ENCODE assay signal across 14 cellular contexts in the genomic region with DNA sequence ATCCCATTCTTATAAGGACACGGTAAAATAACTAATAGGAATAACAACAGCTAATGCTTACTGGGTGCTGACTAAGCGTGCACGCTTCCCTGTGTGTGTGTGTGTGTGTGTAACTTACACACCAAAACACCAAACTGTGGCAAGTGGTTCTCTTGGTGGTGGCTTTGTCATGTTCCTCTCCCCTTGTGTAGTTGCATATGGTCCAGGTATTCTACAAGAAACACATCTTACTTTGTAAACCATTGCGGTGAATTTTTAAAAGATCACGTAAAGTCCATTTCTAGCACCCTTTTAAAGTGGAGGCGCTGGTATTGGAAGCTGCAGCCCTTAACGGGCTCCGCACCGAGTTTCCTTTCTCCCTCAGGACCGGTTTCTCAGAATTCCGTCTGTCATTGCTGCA.
DNase-seq lines count a peak whose midpoint lies in the region; ATAC-seq and TF ChIP-seq lines count a peak whose summit lies in the region.
"Had no signal": no experiment of that assay in that cellular context is flagged by ENCODE, and none has a peak within 500 bp of the region (broad histone marks: within the 10 kb centered on the region; RNA-seq: fewer than 3 reads in every experiment).

No MANE protein-coding gene starts in this region.

- H3K79me2 ChIP-seq in neural progenitor cell (ENCODE audit: low read depth) = no peaks in the 10 kb centered on the region

- 24 to 29% methylated on average over 11 of the region's 11 CpGs for WGBS in tibial nerve, 2 donors

- intact Hi-C loops in vagina (cut with DNase I) = no loop called here

- no peaks in the 10 kb centered on the region for H3F3A ChIP-seq in neural progenitor cell (ENCODE audit: low read depth)

- H3K4me3 ChIP-seq in HUES48 (ENCODE audit: low read depth, low read length) = 0 out of 2 replicates have a peak overlapping the region, but pooled peaks have one; percentile 21
- no peak overlapping the region for H3K4me3 ChIP-seq in neural progenitor cell
- no peak overlapping the region for H3K4me3 ChIP-seq in vagina
- H3K4me3 ChIP-seq in tibial nerve = no peak overlapping the region
- H3K4me3 ChIP-seq: GM12878 had no signal

- H4K20me1 ChIP-seq in neural progenitor cell (ENCODE audit: low read depth) = peaks cover 33% of the 10 kb centered on the region

- H3K27ac ChIP-seq in HUES48 (ENCODE audit: low read depth, low read length) (no peak overlapping the region), neural progenitor cell (no peak overlapping the region), vagina (no peak overlapping the region), tibial nerve (no peak overlapping the region)

- H3K36me3 ChIP-seq in HUES48 (ENCODE audit: control insufficient read depth, insufficient read depth, low read length) (no peaks in the 10 kb centered on the region), neural progenitor cell (no peaks in the 10 kb centered on the region), vagina (no peaks in the 10 kb centered on the region), tibial nerve (no peaks in the 10 kb centered on the region)

- peaks cover 15% of the 10 kb centered on the region for H3K27me3 Mint-ChIP-seq in glutamatergic neuron (ENCODE audit: unreplicated experiment)
- H3K27me3 Mint-ChIP-seq in neural progenitor cell (ENCODE audit: insufficient read depth, low read depth) = peaks cover 85% of the 10 kb centered on the region
- peaks cover 94% of the 10 kb centered on the region for H3K27me3 Mint-ChIP-seq in progenitor cell of endocrine pancreas

- no peak overlapping the region for H2AFZ ChIP-seq in neural progenitor cell (replicated peaks)

- peaks cover 90% of the 10 kb centered on the region for H3K27me3 ChIP-seq in HUES48 (ENCODE audit: control insufficient read depth, insufficient read depth, low read length)
- peaks cover 100% of the 10 kb centered on the region for H3K27me3 ChIP-seq in neural progenitor cell
- H3K27me3 ChIP-seq in vagina = peaks cover 6% of the 10 kb centered on the region
- peaks cover 0 to 98% of the 10 kb centered on the region in 2 donors for H3K27me3 ChIP-seq in tibial nerve

- TF ChIP-seq EP300 in tibial nerve (IDR thresholded peaks at IDR 0.05) = no peak

- H3K4me1 ChIP-seq in HUES48 (ENCODE audit: control insufficient read depth, insufficient read depth, low read length) (peaks cover 41% of the 10 kb centered on the region), neural progenitor cell (peaks cover 15% of the 10 kb centered on the region), vagina (peaks cover 17% of the 10 kb centered on the region), tibial nerve (peaks cover 0 to 5% (median 0%) of the 10 kb centered on the region in 4 donors)

- H3K9me3 ChIP-seq in HUES48 (ENCODE audit: control insufficient read depth, insufficient read depth, low read length) (no peaks in the 10 kb centered on the region), neural progenitor cell (ENCODE audit: low read depth) (no peaks in the 10 kb centered on the region), vagina (no peaks in the 10 kb centered on the region), tibial nerve (no peaks in the 10 kb centered on the region)

- no peak for DNase-seq in glutamatergic neuron
- DNase-seq in neural progenitor cell (ENCODE audit: low spot score) = peak; percentile 16
- DNase-seq in vagina (ENCODE audit: extremely low spot score in 2 of 2) = no peak
- no peak for DNase-seq in progenitor cell of endocrine pancreas (ENCODE audit: low spot score, unreplicated experiment)
- DNase-seq in tibial nerve (ENCODE audit: low spot score in 2 of 2) = no peak
- DNase-seq: C1 segment of cervical spinal cord; Calu3; CD4-positive, alpha-beta T cell; DMS 273 treated with DMSO at 0.1 percent for 48 hours; KBM-7 had no signal

- ATAC-seq in GM21717 (IDR thresholded peaks at IDR 0.05; ENCODE audit: unreplicated experiment) = no peak
- ATAC-seq: GM12878 had no signal

- H3K4me3 Mint-ChIP-seq in glutamatergic neuron (ENCODE audit: unreplicated experiment) (peak overlapping the region; percentile 74), neural progenitor cell (no peak overlapping the region), progenitor cell of endocrine pancreas (ENCODE audit: low read depth) (no peak overlapping the region)
- H3K4me3 Mint-ChIP-seq: B cell; CD4-positive, alpha-beta T cell had no signal

- H3K27ac Mint-ChIP-seq in glutamatergic neuron (ENCODE audit: unreplicated experiment) = peak overlapping the region; percentile 25
- H3K27ac Mint-ChIP-seq in neural progenitor cell = no peak overlapping the region
- H3K27ac Mint-ChIP-seq in progenitor cell of endocrine pancreas = no peak overlapping the region
- H3K27ac Mint-ChIP-seq: B cell; CD4-positive, alpha-beta T cell had no signal

- no peak for TF ChIP-seq CTCF in glutamatergic neuron (IDR thresholded peaks at IDR 0.05; ENCODE audit: partially characterized antibody, unreplicated experiment)
- no peak for TF ChIP-seq CTCF in neural progenitor cell (IDR thresholded peaks at IDR 0.05)
- no peak for TF ChIP-seq CTCF in vagina (IDR thresholded peaks at IDR 0.05)
- TF ChIP-seq CTCF in progenitor cell of endocrine pancreas (IDR thresholded peaks at IDR 0.05; ENCODE audit: unreplicated experiment) = no peak
- no peak for TF ChIP-seq CTCF in tibial nerve (IDR thresholded peaks at IDR 0.05)

- H3K9me3 Mint-ChIP-seq in glutamatergic neuron (ENCODE audit: unreplicated experiment) (peaks cover 3% of the 10 kb centered on the region), neural progenitor cell (no peaks in the 10 kb centered on the region), progenitor cell of endocrine pancreas (ENCODE audit: low read depth) (no peaks in the 10 kb centered on the region)
- H3K9me3 Mint-ChIP-seq: CD4-positive, alpha-beta T cell had no signal

- peak overlapping the region; percentile 29 for H3K4me2 ChIP-seq in neural progenitor cell

- H3K9ac ChIP-seq in HUES48 (ENCODE audit: low read depth, low read length) (no peak overlapping the region), neural progenitor cell (no peak overlapping the region)

- H3K36me3 Mint-ChIP-seq in glutamatergic neuron (ENCODE audit: unreplicated experiment) (no peaks in the 10 kb centered on the region), neural progenitor cell (no peaks in the 10 kb centered on the region), progenitor cell of endocrine pancreas (ENCODE audit: insufficient read depth) (no peaks in the 10 kb centered on the region)

- TF ChIP-seq POLR2A in vagina (IDR thresholded peaks at IDR 0.05) = no peak
- no peak for TF ChIP-seq POLR2A in tibial nerve (IDR thresholded peaks at IDR 0.05)

- H3K4me1 Mint-ChIP-seq in glutamatergic neuron (ENCODE audit: low read depth, unreplicated experiment) (peaks cover 54% of the 10 kb centered on the region), neural progenitor cell (no peaks in the 10 kb centered on the region), progenitor cell of endocrine pancreas (ENCODE audit: low read depth) (peaks cover 3% of the 10 kb centered on the region)
- H3K4me1 Mint-ChIP-seq: B cell had no signal
